ENCODE assay signal across 1 cellular context in genomic region chr11:119341222-119342022, GRCh38.
TF ChIP-seq lines count a peak whose summit lies in the region.

No MANE protein-coding gene starts in this region.

TF ChIP-seq in endothelial cell of umbilical vein, 7 proteins besides CTCF, POLR2A, EP300 and RAD21:
- TF ChIP-seq GATA2 (IDR thresholded peaks at IDR 0.05; ENCODE audit: insufficient read depth, insufficient read length, low read depth, low read length) (no peak), JUN (IDR thresholded peaks at IDR 0.05; ENCODE audit: borderline replicate concordance, insufficient read depth, insufficient read length, low read depth) (no peak), POLR2AphosphoS5 (IDR thresholded peaks at IDR 0.05; ENCODE audit: insufficient read depth, low read depth, low read length) (no peak), EZH2 (IDR thresholded peaks at IDR 0.05; ENCODE audit: borderline replicate concordance, low read depth, low read length, severe bottlenecking) (no peak), FOS (IDR thresholded peaks at IDR 0.05; ENCODE audit: borderline replicate concordance, insufficient read depth, low read length) (no peak), MYC (IDR thresholded peaks at IDR 0.05; ENCODE audit: low read depth, low read length) (no peak)
- TF ChIP-seq, protein P1, sequence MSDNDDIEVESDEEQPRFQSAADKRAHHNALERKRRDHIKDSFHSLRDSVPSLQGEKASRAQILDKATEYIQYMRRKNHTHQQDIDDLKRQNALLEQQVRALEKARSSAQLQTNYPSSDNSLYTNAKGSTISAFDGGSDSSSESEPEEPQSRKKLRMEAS (IDR thresholded peaks at IDR 0.05; ENCODE audit: insufficient read depth, insufficient read length), result no peak
